ENCODE assay signal across 18 cellular contexts in the genomic region with DNA sequence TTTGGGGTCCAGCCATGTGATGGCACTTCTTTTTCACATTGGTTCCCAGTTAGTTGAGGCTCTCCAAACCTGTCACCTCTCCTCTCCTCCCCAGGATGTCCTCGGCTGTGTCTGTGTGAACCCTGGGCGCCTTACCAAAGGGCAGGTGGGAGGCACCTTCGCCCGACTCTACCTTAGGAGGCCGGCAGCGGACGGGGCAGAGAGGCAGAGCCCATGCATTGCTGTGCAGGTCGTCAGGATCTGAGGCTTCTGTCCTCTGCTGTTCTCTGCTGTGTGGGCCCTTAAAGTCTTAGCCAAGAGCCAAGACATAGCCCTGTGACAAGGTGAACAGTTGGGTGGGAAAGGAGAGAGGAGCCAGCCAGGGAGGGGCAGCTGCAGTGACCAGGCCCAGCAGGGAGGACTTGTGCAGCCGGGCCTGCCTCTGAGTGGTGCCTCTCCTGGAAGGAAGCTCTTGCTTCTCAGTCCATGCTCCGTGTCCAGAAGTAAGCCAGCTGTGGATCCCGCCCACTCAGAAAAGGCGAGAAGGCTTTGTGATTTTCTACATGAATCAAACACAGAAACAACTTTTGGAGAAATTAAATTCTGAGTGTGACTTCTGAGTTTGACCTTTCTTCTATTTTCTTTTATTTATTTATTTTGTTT. TPM values are rescaled to one million over a fixed set of nuclear protein-coding genes. Genes with fewer than 3 reads are reported as not detected.
DNase-seq lines count a peak whose midpoint lies in the region; ATAC-seq and TF ChIP-seq lines count a peak whose summit lies in the region.
"Had no signal": no experiment of that assay in that cellular context is flagged by ENCODE, and none has a peak within 500 bp of the region (broad histone marks: within the 10 kb centered on the region; RNA-seq: fewer than 3 reads in every experiment).

No MANE protein-coding gene starts in this region.

- TF ChIP-seq CTCF in colonic mucosa (IDR thresholded peaks at IDR 0.05): no peak

- intact Hi-C loops in colonic mucosa (cut with DNase I) (no loop called here), right cardiac atrium (cut with DNase I) (no loop called here)

- H3K9ac ChIP-seq in colonic mucosa (ENCODE audit: low read depth in 2 of 2, low read length in 2 of 2) (no peak overlapping the region), rectal smooth muscle tissue (ENCODE audit: low read length) (no peak overlapping the region)
- H3K9ac ChIP-seq: KMS-11 had no signal

- H3K27me3 ChIP-seq in colonic mucosa (no peaks in the 10 kb centered on the region), right cardiac atrium (ENCODE audit: control insufficient read depth, insufficient read depth) (no peaks in the 10 kb centered on the region), rectal smooth muscle tissue (ENCODE audit: control insufficient read depth, insufficient read depth, low read length) (no peaks in the 10 kb centered on the region)
- H3K27me3 ChIP-seq: pancreas had no signal

- DNase-seq in colonic mucosa (no peak), right cardiac atrium (peak; percentile 53 to 81 (median 74))
- no peak for DNase-seq in activated CD4-positive, alpha-beta T cell treated with anti-CD3 and anti-CD28 coated beads, Interleukin-2, amount 50 U/mL, for 4 hours
- no peak for DNase-seq in stimulated activated CD4-positive, alpha-beta T cell treated with anti-CD3 and anti-CD28 coated beads, Interleukin-12 subunit alpha, Interleukin-12 subunit beta, amount 100 ng/mL, for 4 hours
- DNase-seq: activated effector memory CD4-positive, alpha-beta T cell treated with anti-CD3 and anti-CD28 coated beads, Interleukin-2, amount 50 U/mL, for 16 hours; cortex of kidney; erythroblast; islet precursor cell; NCI-H1092 treated with DMSO at 0.1 percent for 48 hours; pancreas; SHP77 treated with DMSO at 0.1 percent for 48 hours; T-helper 2 cell had no signal

- H3K27ac ChIP-seq in colonic mucosa: peak overlapping the region; percentile 67
- H3K27ac ChIP-seq in right cardiac atrium (ENCODE audit: low read length): peak overlapping the region; percentile 16
- H3K27ac ChIP-seq in rectal smooth muscle tissue (ENCODE audit: low read depth, low read length): peak overlapping the region; percentile 95
- peak overlapping the region; percentile 69 for H3K27ac ChIP-seq in urinary bladder (ENCODE audit: low read depth)
- H3K27ac ChIP-seq: HL-60, KMS-11, pancreas had no signal

- H3K4me1 ChIP-seq in colonic mucosa: no peaks in the 10 kb centered on the region
- peaks cover 25% of the 10 kb centered on the region for H3K4me1 ChIP-seq in right cardiac atrium (ENCODE audit: control insufficient read depth, insufficient read depth, low read length)
- H3K4me1 ChIP-seq in rectal smooth muscle tissue (ENCODE audit: control insufficient read depth, insufficient read depth, low read length): peaks cover 63% of the 10 kb centered on the region
- H3K4me1 ChIP-seq in urinary bladder (ENCODE audit: insufficient read depth): peaks cover 2% of the 10 kb centered on the region

- no peaks in the 10 kb centered on the region for H3K36me3 ChIP-seq in colonic mucosa
- no peaks in the 10 kb centered on the region for H3K36me3 ChIP-seq in rectal smooth muscle tissue (ENCODE audit: control insufficient read depth, insufficient read depth, low read length)
- H3K36me3 ChIP-seq in urinary bladder (ENCODE audit: insufficient read depth): no peaks in the 10 kb centered on the region

- WGBS in right cardiac atrium: 75% methylated on average over 12 of the region's 12 CpGs
- 66% methylated on average over 12 of the region's 12 CpGs for whole genome bisulfite sequencing in urinary bladder

- H3K4me3 ChIP-seq in colonic mucosa (no peak overlapping the region), right cardiac atrium (ENCODE audit: low read length) (no peak overlapping the region), rectal smooth muscle tissue (ENCODE audit: low read length) (no peak overlapping the region), urinary bladder (ENCODE audit: low read depth, low read length) (no peak overlapping the region)
- H3K4me3 ChIP-seq: pancreas had no signal

- H3K9me3 ChIP-seq in colonic mucosa (no peaks in the 10 kb centered on the region), right cardiac atrium (ENCODE audit: control insufficient read depth, low read length) (no peaks in the 10 kb centered on the region)
- H3K9me3 ChIP-seq: pancreas had no signal

- no peak for ATAC-seq in right cardiac atrium
- no peak for ATAC-seq in GM18907 (IDR thresholded peaks at IDR 0.05; ENCODE audit: unreplicated experiment)
- ATAC-seq: activated CD4-positive, CD25-positive, alpha-beta regulatory T cell treated with anti-CD3 and anti-CD28 coated beads, Interleukin-2, amount 50 U/mL, for 24 hours had no signal

RNA-seq across cellular contexts. Expression of gene CDC42EP2, which starts 17.5 kb away (rescaled TPM):
- 10 to 100 TPM in 1 of 2 donors, 1 to 10 TPM in 1; 7.8 to 28.3 TPM for total RNA-seq in colonic mucosa
- 10 to 100 TPM in 2 of 4 donors, 1 to 10 TPM in 2; 9.1 to 21.2 (median 10.7) TPM for total RNA-seq in right cardiac atrium
- 12.2 TPM for polyA plus RNA-seq in right cardiac atrium
- 17.6 TPM for total RNA-seq in urinary bladder
- polyA plus RNA-seq in urinary bladder: 30.1 TPM

RNA-seq across cellular contexts. Expression of gene POLA2, which starts 35.4 kb away (rescaled TPM):
- total RNA-seq in colonic mucosa (10 to 100 TPM in 1 of 2 donors, 1 to 10 TPM in 1; 5.9 to 28.0 TPM), right cardiac atrium (10 to 100 TPM in 1 of 4 donors, 1 to 10 TPM in 3; 5.8 to 13.1 (median 7.5) TPM), urinary bladder (10.3 TPM)
- polyA plus RNA-seq in right cardiac atrium (5.7 TPM), urinary bladder (10.7 TPM)

RNA-seq across cellular contexts. Expression of gene DPF2, which starts 36.5 kb away (rescaled TPM):
- total RNA-seq in colonic mucosa: 10 to 100 TPM; 35.0 to 48.0 TPM
- 10 to 100 TPM; 51.9 to 61.6 (median 59.7) TPM for total RNA-seq in right cardiac atrium
- 33.2 TPM for polyA plus RNA-seq in right cardiac atrium
- 29.3 TPM for total RNA-seq in urinary bladder
- 55.2 TPM for polyA plus RNA-seq in urinary bladder

RNA-seq across cellular contexts. Expression of gene TIGD3, which starts 57.4 kb away (rescaled TPM):
- total RNA-seq in colonic mucosa: under 1 TPM; 0.48 to 0.77 TPM
- total RNA-seq in right cardiac atrium: under 1 TPM in 3 of 4 donors, not detected in 1; 0.14 to 0.23 (median 0.15) TPM
- 0.20 TPM for polyA plus RNA-seq in right cardiac atrium
- 0.11 TPM for total RNA-seq in urinary bladder
- 0.16 TPM for polyA plus RNA-seq in urinary bladder

Comparison
In these comparisons a context has a peak if more than half of its experiments do, and no peak if none do; other contexts are left out.
1. DNase-seq: peak in right cardiac atrium (3 of 3); none in colonic mucosa (single experiment), activated CD4-positive, alpha-beta T cell treated with anti-CD3 and anti-CD28 coated beads, Interleukin-2, amount 50 U/mL, for 4 hours (0 of 2) and stimulated activated CD4-positive, alpha-beta T cell treated with anti-CD3 and anti-CD28 coated beads, Interleukin-12 subunit alpha, Interleukin-12 subunit beta, amount 100 ng/mL, for 4 hours (single experiment).
2. H3K27ac ChIP-seq: peak in every context shown above with its lines; median percentile 95 in rectal smooth muscle tissue; 69 in urinary bladder; 67 in colonic mucosa; 16 in right cardiac atrium.